ENCODE assay signal across 1 cellular context in the genomic region with DNA sequence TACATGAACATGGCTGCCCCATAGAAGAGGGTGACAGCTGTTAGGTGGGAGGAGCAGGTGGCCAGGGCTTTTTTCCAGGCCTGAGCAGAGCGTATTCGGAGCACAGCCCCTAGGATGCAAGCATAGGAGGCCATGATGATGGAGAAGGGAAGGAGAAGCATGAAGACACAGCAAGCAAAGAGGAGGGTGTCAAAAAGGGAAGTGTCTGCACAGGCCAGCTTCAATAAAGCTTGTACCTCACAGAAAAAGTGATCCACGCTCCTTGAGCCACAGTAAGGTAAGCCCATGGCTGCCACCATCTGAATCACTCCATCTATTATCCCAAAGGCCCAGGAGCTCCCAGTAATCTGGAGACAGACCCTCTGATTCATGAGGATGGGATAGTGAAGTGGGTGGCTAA.
TF ChIP-seq lines count a peak whose summit lies in the region.

No MANE protein-coding gene starts in this region.

TF ChIP-seq in K562, 482 proteins besides CTCF, POLR2A, EP300 and RAD21 (continued from another document):
- TF ChIP-seq, protein P1, sequence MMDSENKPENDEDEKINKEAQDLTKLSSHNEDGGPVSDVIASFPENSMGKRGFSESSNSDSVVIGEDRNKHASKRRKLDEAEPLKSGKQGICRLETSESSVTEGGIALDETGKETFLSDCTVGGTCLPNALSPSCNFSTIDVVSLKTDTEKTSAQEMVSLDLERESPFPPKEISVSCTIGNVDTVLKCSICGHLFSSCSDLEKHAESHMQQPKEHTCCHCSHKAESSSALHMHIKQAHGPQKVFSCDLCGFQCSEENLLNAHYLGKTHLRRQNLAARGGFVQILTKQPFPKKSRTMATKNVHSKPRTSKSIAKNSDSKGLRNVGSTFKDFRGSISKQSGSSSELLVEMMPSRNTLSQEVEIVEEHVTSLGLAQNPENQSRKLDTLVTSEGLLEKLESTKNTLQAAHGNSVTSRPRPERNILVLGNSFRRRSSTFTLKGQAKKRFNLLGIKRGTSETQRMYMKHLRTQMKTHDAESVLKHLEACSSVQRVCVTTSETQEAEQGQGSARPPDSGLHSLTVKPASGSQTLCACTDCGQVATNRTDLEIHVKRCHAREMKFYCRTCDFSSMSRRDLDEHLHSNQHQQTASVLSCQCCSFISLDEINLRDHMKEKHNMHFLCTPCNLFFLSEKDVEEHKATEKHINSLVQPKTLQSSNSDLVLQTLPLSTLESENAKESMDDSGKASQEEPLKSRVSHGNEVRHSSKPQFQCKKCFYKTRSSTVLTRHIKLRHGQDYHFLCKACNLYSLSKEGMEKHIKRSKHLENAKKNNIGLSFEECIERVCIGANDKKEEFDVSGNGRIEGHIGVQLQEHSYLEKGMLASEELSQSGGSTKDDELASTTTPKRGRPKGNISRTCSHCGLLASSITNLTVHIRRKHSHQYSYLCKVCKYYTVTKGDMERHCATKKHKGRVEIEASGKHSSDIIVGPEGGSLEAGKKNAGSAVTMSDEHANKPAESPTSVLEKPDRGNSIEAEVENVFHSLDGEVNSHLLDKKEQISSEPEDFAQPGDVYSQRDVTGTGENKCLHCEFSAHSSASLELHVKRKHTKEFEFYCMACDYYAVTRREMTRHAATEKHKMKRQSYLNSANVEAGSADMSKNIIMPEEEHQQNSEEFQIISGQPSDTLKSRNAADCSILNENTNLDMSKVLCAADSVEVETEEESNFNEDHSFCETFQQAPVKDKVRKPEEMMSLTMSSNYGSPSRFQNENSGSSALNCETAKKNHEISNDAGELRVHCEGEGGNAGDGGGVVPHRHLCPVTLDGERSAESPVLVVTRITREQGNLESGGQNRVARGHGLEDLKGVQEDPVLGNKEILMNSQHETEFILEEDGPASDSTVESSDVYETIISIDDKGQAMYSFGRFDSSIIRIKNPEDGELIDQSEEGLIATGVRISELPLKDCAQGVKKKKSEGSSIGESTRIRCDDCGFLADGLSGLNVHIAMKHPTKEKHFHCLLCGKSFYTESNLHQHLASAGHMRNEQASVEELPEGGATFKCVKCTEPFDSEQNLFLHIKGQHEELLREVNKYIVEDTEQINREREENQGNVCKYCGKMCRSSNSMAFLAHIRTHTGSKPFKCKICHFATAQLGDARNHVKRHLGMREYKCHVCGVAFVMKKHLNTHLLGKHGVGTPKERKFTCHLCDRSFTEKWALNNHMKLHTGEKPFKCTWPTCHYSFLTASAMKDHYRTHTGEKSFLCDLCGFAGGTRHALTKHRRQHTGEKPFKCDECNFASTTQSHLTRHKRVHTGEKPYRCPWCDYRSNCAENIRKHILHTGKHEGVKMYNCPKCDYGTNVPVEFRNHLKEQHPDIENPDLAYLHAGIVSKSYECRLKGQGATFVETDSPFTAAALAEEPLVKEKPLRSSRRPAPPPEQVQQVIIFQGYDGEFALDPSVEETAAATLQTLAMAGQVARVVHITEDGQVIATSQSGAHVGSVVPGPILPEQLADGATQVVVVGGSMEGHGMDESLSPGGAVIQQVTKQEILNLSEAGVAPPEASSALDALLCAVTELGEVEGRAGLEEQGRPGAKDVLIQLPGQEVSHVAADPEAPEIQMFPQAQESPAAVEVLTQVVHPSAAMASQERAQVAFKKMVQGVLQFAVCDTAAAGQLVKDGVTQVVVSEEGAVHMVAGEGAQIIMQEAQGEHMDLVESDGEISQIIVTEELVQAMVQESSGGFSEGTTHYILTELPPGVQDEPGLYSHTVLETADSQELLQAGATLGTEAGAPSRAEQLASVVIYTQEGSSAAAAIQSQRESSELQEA (IDR thresholded peaks at IDR 0.05; ENCODE audit: low read depth), result no peak
- TF ChIP-seq POLR2G (IDR thresholded peaks at IDR 0.05; ENCODE audit: low read depth, low read length) (no peak), SP1 (CRISPR knock-in tag; IDR thresholded peaks at IDR 0.05) (no peak)
- TF ChIP-seq, protein P2, sequence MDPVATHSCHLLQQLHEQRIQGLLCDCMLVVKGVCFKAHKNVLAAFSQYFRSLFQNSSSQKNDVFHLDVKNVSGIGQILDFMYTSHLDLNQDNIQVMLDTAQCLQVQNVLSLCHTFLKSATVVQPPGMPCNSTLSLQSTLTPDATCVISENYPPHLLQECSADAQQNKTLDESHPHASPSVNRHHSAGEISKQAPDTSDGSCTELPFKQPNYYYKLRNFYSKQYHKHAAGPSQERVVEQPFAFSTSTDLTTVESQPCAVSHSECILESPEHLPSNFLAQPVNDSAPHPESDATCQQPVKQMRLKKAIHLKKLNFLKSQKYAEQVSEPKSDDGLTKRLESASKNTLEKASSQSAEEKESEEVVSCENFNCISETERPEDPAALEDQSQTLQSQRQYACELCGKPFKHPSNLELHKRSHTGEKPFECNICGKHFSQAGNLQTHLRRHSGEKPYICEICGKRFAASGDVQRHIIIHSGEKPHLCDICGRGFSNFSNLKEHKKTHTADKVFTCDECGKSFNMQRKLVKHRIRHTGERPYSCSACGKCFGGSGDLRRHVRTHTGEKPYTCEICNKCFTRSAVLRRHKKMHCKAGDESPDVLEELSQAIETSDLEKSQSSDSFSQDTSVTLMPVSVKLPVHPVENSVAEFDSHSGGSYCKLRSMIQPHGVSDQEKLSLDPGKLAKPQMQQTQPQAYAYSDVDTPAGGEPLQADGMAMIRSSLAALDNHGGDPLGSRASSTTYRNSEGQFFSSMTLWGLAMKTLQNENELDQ (CRISPR knock-in tag; IDR thresholded peaks at IDR 0.05; ENCODE audit: borderline replicate concordance), result no peak
